8 cellular contexts compared by ENCODE assay signal in genomic region chr9:96061293-96061987, GRCh38.
DNase-seq lines count a peak whose midpoint lies in the region; ATAC-seq and TF ChIP-seq lines count a peak whose summit lies in the region.

No MANE protein-coding gene starts in this region.

- ATAC-seq in HG03135 (IDR thresholded peaks at IDR 0.05; ENCODE audit: unreplicated experiment) (no peak), GM21360 (IDR thresholded peaks at IDR 0.05; ENCODE audit: unreplicated experiment) (no peak)

- no peak overlapping the region for H3K4me3 Mint-ChIP-seq in progenitor cell of endocrine pancreas (ENCODE audit: low read depth)

- H3K36me3 Mint-ChIP-seq in progenitor cell of endocrine pancreas (ENCODE audit: insufficient read depth), result no peaks in the 10 kb centered on the region

- H3K4me1 Mint-ChIP-seq in progenitor cell of endocrine pancreas (ENCODE audit: low read depth), result peaks cover 5% of the 10 kb centered on the region

- DNase-seq in NCI-H2171 treated with DMSO at 0.1 percent for 48 hours (lab: John Stamatoyannopoulos, UW) (peak; percentile 22), NCI-H2171 (lab: John Stamatoyannopoulos, UW) (no peak), NOMO-1 treated with dmso at 0.1 percent for 144 hours (lab: John Stamatoyannopoulos, UW; ENCODE audit: unreplicated experiment) (peak; percentile 74), activated T-helper 1 cell treated with Interleukin-2 at 50 U/mL for 16 hours (ENCODE audit: low read depth) (peak; percentile 11), foreskin melanocyte (peak; percentile 78), progenitor cell of endocrine pancreas (ENCODE audit: low spot score, unreplicated experiment) (no peak)

- no peak overlapping the region for H3K27ac Mint-ChIP-seq in progenitor cell of endocrine pancreas

- H3K27me3 Mint-ChIP-seq in progenitor cell of endocrine pancreas, result peaks cover 18% of the 10 kb centered on the region

- peak; percentile 60 for TF ChIP-seq CTCF in progenitor cell of endocrine pancreas (IDR thresholded peaks at IDR 0.05; ENCODE audit: unreplicated experiment)

- H3K9me3 Mint-ChIP-seq in progenitor cell of endocrine pancreas (ENCODE audit: low read depth), result no peaks in the 10 kb centered on the region

Comparison
In these comparisons a context has a peak if more than half of its experiments do, and no peak if none do; other contexts are left out.
1. DNase-seq: peak in NCI-H2171 treated with DMSO at 0.1 percent for 48 hours (single experiment), NOMO-1 treated with dmso at 0.1 percent for 144 hours (single experiment), activated T-helper 1 cell treated with Interleukin-2 at 50 U/mL for 16 hours (single experiment) and foreskin melanocyte (single experiment); none in NCI-H2171 (single experiment) and progenitor cell of endocrine pancreas (single experiment).